Comparison of ENCODE assay signal across 8 cellular contexts in genomic region chr17:15981208-15981607, GRCh38. TPM values are rescaled to one million over a fixed set of nuclear protein-coding genes. Genes with fewer than 3 reads are reported as not detected.
DNase-seq lines count a peak whose midpoint lies in the region; ATAC-seq lines count a peak whose summit lies in the region.

No MANE protein-coding gene starts in this region.

- CTCF ChIA-PET in activated CD4-positive, alpha-beta memory T cell treated with anti-CD3 and anti-CD28 coated beads for 36 hours (lab: Charles Lee): no interaction called here
- CTCF ChIA-PET in activated CD4-positive, alpha-beta memory T cell treated with anti-CD3 and anti-CD28 coated beads, Interleukin-2, amount 10 ng/mL, durations not matched to agents 7 days and 5 days (lab: Charles Lee): no interaction called here

- peak; percentile 92 for ATAC-seq in HG02884 (IDR thresholded peaks at IDR 0.05; ENCODE audit: unreplicated experiment)

- intact Hi-C loops in activated CD4-positive, alpha-beta memory T cell treated with anti-CD3 and anti-CD28 coated beads for 36 hours (cut with micrococcal nuclease): loop anchor here (1.0 kb wide), 1 partner anchor 22 kb away; no protein-coding TSS in a partner anchor

- H3K27ac Mint-ChIP-seq in activated CD4-positive, alpha-beta memory T cell treated with anti-CD3 and anti-CD28 coated beads for 36 hours: no peak overlapping the region
- H3K27ac Mint-ChIP-seq in activated CD4-positive, alpha-beta memory T cell treated with anti-CD3 and anti-CD28 coated beads, Interleukin-2, amount 10 ng/mL, durations not matched to agents 7 days and 5 days: no peak overlapping the region

- in situ Hi-C loops in G401 (cut with HindIII; ENCODE audit: low sequenced_read_pairs): no loop called here

- H3K4me3 Mint-ChIP-seq in activated CD4-positive, alpha-beta memory T cell treated with anti-CD3 and anti-CD28 coated beads for 36 hours: no peak overlapping the region
- no peak overlapping the region for H3K4me3 Mint-ChIP-seq in activated CD4-positive, alpha-beta memory T cell treated with anti-CD3 and anti-CD28 coated beads, Interleukin-2, amount 10 ng/mL, durations not matched to agents 7 days and 5 days

- no peaks in the 10 kb centered on the region for H3K27me3 Mint-ChIP-seq in activated CD4-positive, alpha-beta memory T cell treated with anti-CD3 and anti-CD28 coated beads for 36 hours
- no peaks in the 10 kb centered on the region for H3K27me3 Mint-ChIP-seq in activated CD4-positive, alpha-beta memory T cell treated with anti-CD3 and anti-CD28 coated beads, Interleukin-2, amount 10 ng/mL, durations not matched to agents 7 days and 5 days

- no peaks in the 10 kb centered on the region for H3K9me3 Mint-ChIP-seq in activated CD4-positive, alpha-beta memory T cell treated with anti-CD3 and anti-CD28 coated beads for 36 hours
- H3K9me3 Mint-ChIP-seq in activated CD4-positive, alpha-beta memory T cell treated with anti-CD3 and anti-CD28 coated beads, Interleukin-2, amount 10 ng/mL, durations not matched to agents 7 days and 5 days: no peaks in the 10 kb centered on the region

- H3K4me1 Mint-ChIP-seq in activated CD4-positive, alpha-beta memory T cell treated with anti-CD3 and anti-CD28 coated beads for 36 hours (ENCODE audit: low read depth): peaks cover 19% of the 10 kb centered on the region
- peaks cover 17% of the 10 kb centered on the region for H3K4me1 Mint-ChIP-seq in activated CD4-positive, alpha-beta memory T cell treated with anti-CD3 and anti-CD28 coated beads, Interleukin-2, amount 10 ng/mL, durations not matched to agents 7 days and 5 days

- POLR2A ChIA-PET in activated CD4-positive, alpha-beta memory T cell treated with anti-CD3 and anti-CD28 coated beads for 36 hours (lab: Charles Lee): no interaction called here
- POLR2A ChIA-PET in activated CD4-positive, alpha-beta memory T cell treated with anti-CD3 and anti-CD28 coated beads, Interleukin-2, amount 10 ng/mL, durations not matched to agents 7 days and 5 days (lab: Charles Lee): no interaction called here

- peak; percentile 47 for DNase-seq in activated CD4-positive, alpha-beta memory T cell treated with anti-CD3 and anti-CD28 coated beads for 36 hours
- no peak for DNase-seq in activated CD4-positive, alpha-beta memory T cell treated with anti-CD3 and anti-CD28 coated beads, Interleukin-2, amount 10 ng/mL, durations not matched to agents 7 days and 5 days
- DNase-seq in SIG-M5 (lab: John Stamatoyannopoulos, UW): peak; percentile 9
- DNase-seq in stimulated activated CD8-positive, alpha-beta memory T cell treated with anti-CD3 and anti-CD28 coated beads, Interleukin-4, amount 100 ng/mL, for 48 hours: peak; percentile 33
- no peak for DNase-seq in HCEC 1CT
- no peak for DNase-seq in AG20443 (ENCODE audit: low spot score)
- no peak for DNase-seq in G401 (ENCODE audit: low spot score)

- H3K36me3 Mint-ChIP-seq in activated CD4-positive, alpha-beta memory T cell treated with anti-CD3 and anti-CD28 coated beads for 36 hours: peaks cover 45% of the 10 kb centered on the region
- peaks cover 20% of the 10 kb centered on the region for H3K36me3 Mint-ChIP-seq in activated CD4-positive, alpha-beta memory T cell treated with anti-CD3 and anti-CD28 coated beads, Interleukin-2, amount 10 ng/mL, durations not matched to agents 7 days and 5 days (ENCODE audit: low read depth)

RNA-seq across cellular contexts. Expression of gene ZSWIM7, which starts 18.3 kb away (rescaled TPM):
- 10 to 100 TPM; 11.2 to 12.0 TPM for total RNA-seq in activated CD4-positive, alpha-beta memory T cell treated with anti-CD3 and anti-CD28 coated beads for 36 hours
- 10 to 100 TPM in 1 of 2 experiments, 1 to 10 TPM in 1; 7.2 to 10.1 TPM for total RNA-seq in activated CD4-positive, alpha-beta memory T cell treated with anti-CD3 and anti-CD28 coated beads, Interleukin-2, amount 10 ng/mL, durations not matched to agents 7 days and 5 days
- total RNA-seq in G401 (2014; rRNA removed; shearing (Covaris generic)): 17.2 and 32.2 TPM in 2 replicates

RNA-seq across cellular contexts. Expression of gene TTC19, which starts 18.4 kb away (rescaled TPM):
- 10 to 100 TPM; 21.0 to 22.6 TPM for total RNA-seq in activated CD4-positive, alpha-beta memory T cell treated with anti-CD3 and anti-CD28 coated beads for 36 hours
- total RNA-seq in activated CD4-positive, alpha-beta memory T cell treated with anti-CD3 and anti-CD28 coated beads, Interleukin-2, amount 10 ng/mL, durations not matched to agents 7 days and 5 days: 10 to 100 TPM; 22.7 to 25.6 TPM
- total RNA-seq in G401 (2014; rRNA removed; shearing (Covaris generic)): 27.4 and 35.9 TPM in 2 replicates

RNA-seq across cellular contexts. Expression of gene ADORA2B, which starts 36.3 kb away (rescaled TPM):
- under 1 TPM; 0.24 to 0.27 TPM for total RNA-seq in activated CD4-positive, alpha-beta memory T cell treated with anti-CD3 and anti-CD28 coated beads for 36 hours
- total RNA-seq in activated CD4-positive, alpha-beta memory T cell treated with anti-CD3 and anti-CD28 coated beads, Interleukin-2, amount 10 ng/mL, durations not matched to agents 7 days and 5 days: under 1 TPM; 0.13 to 0.40 TPM
- 23.7 and 30.5 TPM in 2 replicates for total RNA-seq in G401 (2014; rRNA removed; shearing (Covaris generic))

Comparison
In these comparisons a context has a peak if more than half of its experiments do, and no peak if none do; other contexts are left out.
1. DNase-seq: peak in activated CD4-positive, alpha-beta memory T cell treated with anti-CD3 and anti-CD28 coated beads for 36 hours (single experiment), SIG-M5 (single experiment) and stimulated activated CD8-positive, alpha-beta memory T cell treated with anti-CD3 and anti-CD28 coated beads, Interleukin-4, amount 100 ng/mL, for 48 hours (single experiment); none in activated CD4-positive, alpha-beta memory T cell treated with anti-CD3 and anti-CD28 coated beads, Interleukin-2, amount 10 ng/mL, durations not matched to agents 7 days and 5 days (single experiment), HCEC 1CT (single experiment), AG20443 (single experiment) and G401 (single experiment).
2. RNA of gene ADORA2B, which starts 36.3 kb away (total RNA-seq): 23.7 to 30.5 TPM in G401; 0.13 to 0.40 TPM in activated CD4-positive, alpha-beta memory T cell treated with anti-CD3 and anti-CD28 coated beads, Interleukin-2, amount 10 ng/mL, durations not matched to agents 7 days and 5 days and 0.24 to 0.27 TPM in activated CD4-positive, alpha-beta memory T cell treated with anti-CD3 and anti-CD28 coated beads for 36 hours; every median in the first group is over 10 times any median in the second.